ENCODE assay signal across 27 cellular contexts in the genomic region with DNA sequence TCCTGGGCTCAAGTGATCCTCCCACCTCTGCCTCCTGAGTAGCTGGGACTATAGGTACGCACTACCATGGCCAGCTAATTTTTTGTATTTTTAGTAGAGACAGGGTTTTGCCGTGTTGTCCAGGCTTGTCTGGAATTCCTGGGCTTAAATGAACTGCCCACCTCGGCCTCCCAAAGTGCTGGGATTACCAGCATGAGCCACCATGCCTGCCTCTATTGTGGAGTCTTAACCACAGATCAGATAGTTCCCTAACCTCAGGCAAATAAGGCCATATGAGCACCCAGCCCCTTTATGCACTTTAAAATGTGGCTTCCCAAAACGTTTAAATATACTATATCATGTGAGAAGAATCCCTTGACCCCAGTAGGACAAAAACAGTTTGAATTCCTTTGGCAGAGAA. TPM values are rescaled to one million over a fixed set of nuclear protein-coding genes. Genes with fewer than 3 reads are reported as not detected.
"Had no signal": no experiment of that assay in that cellular context is flagged by ENCODE, and none has a peak within 500 bp of the region (broad histone marks: within the 10 kb centered on the region; RNA-seq: fewer than 3 reads in every experiment).

No MANE protein-coding gene starts in this region.

- H3K4me3 ChIP-seq: stomach, suprapubic skin, testis, thoracic aorta, thyroid gland, tibial artery, tibial nerve, transverse colon, upper lobe of left lung, upper lobe of right lung, uterus, vagina had no signal

- H3K27ac ChIP-seq: stomach, suprapubic skin, testis, thoracic aorta, thyroid gland, tibial artery, tibial nerve, transverse colon, upper lobe of left lung, upper lobe of right lung, uterus, vagina had no signal

- DNase-seq: stimulated activated CD4-positive, alpha-beta T cell treated with anti-CD3 and anti-CD28 coated beads, Interleukin-2, amount 100 ng/mL, for 48 hours; stimulated activated CD4-positive, alpha-beta T cell treated with anti-CD3 and anti-CD28 coated beads, Interleukin-4, amount 100 ng/mL, for 1 hour; stimulated activated CD4-positive, alpha-beta T cell treated with anti-CD3 and anti-CD28 coated beads, Interleukin-4, amount 100 ng/mL, for 24 hours; stimulated activated CD4-positive, alpha-beta T cell treated with anti-CD3 and anti-CD28 coated beads, Interleukin-4, amount 100 ng/mL, for 4 hours; stimulated activated CD8-positive, alpha-beta memory T cell treated with anti-CD3 and anti-CD28 coated beads, Interleukin-4, amount 100 ng/mL, for 48 hours; stimulated activated naive B cell treated with anti-CD40 and anti-IgM and Interleukin-4, amounts not matched to agents 10 μg/mL and 1 μg/mL and 100 μg/mL, for 72 hours; stimulated activated naive CD4-positive, alpha-beta T cell; stimulated activated naive CD4-positive, alpha-beta T cell treated with Interleukin-2 at 50 U/mL for 16 hours; stimulated activated naive CD8-positive, alpha-beta T cell treated with anti-CD3 and anti-CD28 coated beads, Interleukin-15, amount 100 ng/mL, for 72 hours; stimulated activated naive CD8-positive, alpha-beta T cell treated with anti-CD3 and anti-CD28 coated beads, Interleukin-15, Interleukin-2, amounts not matched to agents 100 U/mL and 50 U/mL, for 24 hours; stomach; substantia nigra; testis; thyroid gland; tibial artery; transverse colon; upper lobe of left lung; upper lobe of right lung; uterus had no signal

- H3K27me3 ChIP-seq: suprapubic skin, testis, thyroid gland, tibial artery, tibial nerve, transverse colon, upper lobe of left lung, upper lobe of right lung, uterus, vagina had no signal

- ATAC-seq: stimulated activated effector memory CD8-positive, alpha-beta T cell treated with anti-CD3 and anti-CD28 coated beads, Interleukin-12 subunit alpha, Interleukin-12 subunit beta, amount 100 ng/mL, for 72 hours; stimulated activated memory B cell treated with anti-CD40 and anti-IgM and Interleukin-4, amounts not matched to agents 10 μg/mL and 1 μg/mL and 100 μg/mL, for 72 hours; stimulated activated naive B cell treated with anti-CD40 and anti-IgM and Interleukin-4, amounts not matched to agents 10 μg/mL and 1 μg/mL and 100 μg/mL, for 72 hours; stimulated activated naive CD8-positive, alpha-beta T cell treated with anti-CD3 and anti-CD28 coated beads, Interleukin-15, amount 100 ng/mL, for 72 hours; stimulated activated naive CD8-positive, alpha-beta T cell treated with anti-CD3 and anti-CD28 coated beads, Interleukin-15, Interleukin-2, amounts not matched to agents 100 U/mL and 50 U/mL, for 24 hours; upper lobe of right lung had no signal

- H3K4me1 ChIP-seq: stomach, suprapubic skin, testis, thyroid gland, tibial artery, tibial nerve, transverse colon, upper lobe of right lung, uterus, vagina had no signal

- H3K36me3 ChIP-seq: stomach, suprapubic skin, thoracic aorta, thyroid gland, transverse colon, upper lobe of left lung, upper lobe of right lung, uterus, vagina had no signal

- H3K9me3 ChIP-seq: suprapubic skin, testis, thoracic aorta, thyroid gland, tibial artery, transverse colon, upper lobe of left lung, upper lobe of right lung, uterus, vagina had no signal

RNA-seq across cellular contexts. Expression of gene CNMD, which starts 16.4 kb away (rescaled TPM):
- total RNA-seq: stomach, suprapubic skin, thoracic aorta, tibial nerve, transverse colon, upper lobe of right lung, ureter, uterus, vagina had no signal
- polyA plus RNA-seq: stomach, urinary bladder had no signal
